2 cellular contexts compared by ENCODE assay signal in the genomic region with DNA sequence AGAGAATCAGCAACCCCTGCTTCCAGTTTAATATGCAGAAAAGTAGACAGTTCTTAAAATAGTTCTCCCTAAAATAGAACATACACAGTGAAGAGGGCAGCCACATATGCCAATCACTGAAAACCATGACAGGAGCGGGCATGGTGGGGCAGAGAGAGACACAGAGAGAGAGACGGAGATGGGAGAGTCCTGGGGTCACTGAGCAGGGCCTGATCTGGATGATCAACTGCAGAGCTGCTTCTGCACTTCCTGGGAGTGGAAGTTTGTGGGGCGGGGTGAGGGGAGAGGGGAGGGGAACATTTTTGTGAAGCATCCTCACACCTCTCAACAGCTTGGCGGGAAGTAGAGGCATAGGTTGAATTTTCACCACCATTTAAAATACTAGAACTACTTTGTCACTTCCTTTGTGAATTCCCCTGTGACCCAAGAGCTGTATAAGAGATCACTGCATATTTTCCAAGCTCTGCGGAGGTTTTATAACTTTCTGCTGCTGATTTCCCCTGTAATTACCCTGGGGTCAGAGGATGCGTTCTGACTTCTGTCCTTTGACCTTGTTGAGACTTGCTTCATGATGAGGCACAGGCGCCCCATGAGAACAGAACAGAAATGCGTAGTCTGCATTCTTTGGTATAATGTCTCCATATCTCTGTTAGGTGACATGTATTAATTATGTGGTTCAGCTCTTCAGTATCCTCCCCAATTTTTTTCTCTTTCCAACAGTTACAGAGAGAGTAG.
A peak's percentile ranks its signal among the peaks of the same experiment; 100 is the strongest.
TF ChIP-seq lines count a peak whose summit lies in the region.

No MANE protein-coding gene starts in this region.

TF ChIP-seq in liver, 16 proteins besides CTCF, POLR2A, EP300 and RAD21:
- TF ChIP-seq SP1 (IDR thresholded peaks at IDR 0.05), result no peak
- peak; percentile 96 for TF ChIP-seq NR2F2 (IDR thresholded peaks at IDR 0.05)
- peak; percentile 53 to 59 for TF ChIP-seq RXRA (IDR thresholded peaks at IDR 0.05)

TF ChIP-seq in H1, 55 proteins besides CTCF, POLR2A, EP300 and RAD21:
- TF ChIP-seq HDAC2 (IDR thresholded peaks at IDR 0.05; ENCODE audit: borderline replicate concordance in 1 of 2, low read depth in 2 of 2, low read length in 2 of 2), result no peak
- no peak for TF ChIP-seq GABPA (IDR thresholded peaks at IDR 0.05; ENCODE audit: borderline replicate concordance, insufficient read depth, low read length)
- TF ChIP-seq RFX5 (IDR thresholded peaks at IDR 0.05; ENCODE audit: borderline replicate concordance, low read depth, low read length), result no peak
- TF ChIP-seq CTBP2 (IDR thresholded peaks at IDR 0.05; ENCODE audit: borderline replicate concordance, insufficient read depth, insufficient read length, low read length), result no peak
- TF ChIP-seq FOSL1 (IDR thresholded peaks at IDR 0.05; ENCODE audit: insufficient read depth, low read depth, low read length), result no peak
- TF ChIP-seq, protein P1, sequence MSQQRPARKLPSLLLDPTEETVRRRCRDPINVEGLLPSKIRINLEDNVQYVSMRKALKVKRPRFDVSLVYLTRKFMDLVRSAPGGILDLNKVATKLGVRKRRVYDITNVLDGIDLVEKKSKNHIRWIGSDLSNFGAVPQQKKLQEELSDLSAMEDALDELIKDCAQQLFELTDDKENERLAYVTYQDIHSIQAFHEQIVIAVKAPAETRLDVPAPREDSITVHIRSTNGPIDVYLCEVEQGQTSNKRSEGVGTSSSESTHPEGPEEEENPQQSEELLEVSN (IDR thresholded peaks at IDR 0.05), result 0 out of 2 replicates have a peak, but pooled peaks have one; percentile 22
- no peak for TF ChIP-seq KDM5A (IDR thresholded peaks at IDR 0.05; ENCODE audit: low read length)
- TF ChIP-seq, protein P2, sequence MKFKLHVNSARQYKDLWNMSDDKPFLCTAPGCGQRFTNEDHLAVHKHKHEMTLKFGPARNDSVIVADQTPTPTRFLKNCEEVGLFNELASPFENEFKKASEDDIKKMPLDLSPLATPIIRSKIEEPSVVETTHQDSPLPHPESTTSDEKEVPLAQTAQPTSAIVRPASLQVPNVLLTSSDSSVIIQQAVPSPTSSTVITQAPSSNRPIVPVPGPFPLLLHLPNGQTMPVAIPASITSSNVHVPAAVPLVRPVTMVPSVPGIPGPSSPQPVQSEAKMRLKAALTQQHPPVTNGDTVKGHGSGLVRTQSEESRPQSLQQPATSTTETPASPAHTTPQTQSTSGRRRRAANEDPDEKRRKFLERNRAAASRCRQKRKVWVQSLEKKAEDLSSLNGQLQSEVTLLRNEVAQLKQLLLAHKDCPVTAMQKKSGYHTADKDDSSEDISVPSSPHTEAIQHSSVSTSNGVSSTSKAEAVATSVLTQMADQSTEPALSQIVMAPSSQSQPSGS (IDR thresholded peaks at IDR 0.05; ENCODE audit: low read length), result no peak
